12 cellular contexts compared by ENCODE assay signal in genomic region chr10:37860494-37861190, GRCh38.
DNase-seq lines count a peak whose midpoint lies in the region; ATAC-seq and TF ChIP-seq lines count a peak whose summit lies in the region.
"Had no signal": no experiment of that assay in that cellular context is flagged by ENCODE, and none has a peak within 500 bp of the region (broad histone marks: within the 10 kb centered on the region; RNA-seq: fewer than 3 reads in every experiment).

No MANE protein-coding gene starts in this region.

- no peak overlapping the region for H3K27ac ChIP-seq in RWPE1

- TF ChIP-seq CTCF in AG04449 (IDR thresholded peaks at IDR 0.05; ENCODE audit: insufficient read depth, low read length, missing control alignments) (no peak), RWPE1 (conservative IDR thresholded peaks at IDR 0.05; ENCODE audit: low read depth) (no peak)

- no peak overlapping the region for H3K4me3 ChIP-seq in AG04449 (ENCODE audit: low read depth, low read length)

- ATAC-seq in GM21529 (IDR thresholded peaks at IDR 0.05; ENCODE audit: unreplicated experiment): peak; percentile 18
- no peak for ATAC-seq in GM21447 (IDR thresholded peaks at IDR 0.05; ENCODE audit: unreplicated experiment)
- ATAC-seq in GM18909 (IDR thresholded peaks at IDR 0.05; ENCODE audit: poor library complexity, unreplicated experiment): no peak
- ATAC-seq: activated CD4-positive, alpha-beta T cell treated with anti-CD3 and anti-CD28 coated beads for 36 hours; stimulated activated naive CD8-positive, alpha-beta T cell treated with anti-CD3 and anti-CD28 coated beads, Interleukin-15, amount 100 ng/mL, for 72 hours had no signal

- DNase-seq in AG04449 (ENCODE audit: low read depth, low spot score) (peak; percentile 56), RWPE1 (ENCODE audit: low spot score) (peak; percentile 37), kidney tubule cell (ENCODE audit: low spot score) (peak; percentile 83), NCI-H1694 (lab: John Stamatoyannopoulos, UW) (no peak), NCI-H187 (lab: John Stamatoyannopoulos, UW) (no peak)
- DNase-seq: activated CD4-positive, alpha-beta T cell treated with anti-CD3 and anti-CD28 coated beads for 36 hours; amygdala; NCI-H526; stimulated activated naive CD8-positive, alpha-beta T cell treated with anti-CD3 and anti-CD28 coated beads, Interleukin-15, amount 100 ng/mL, for 72 hours had no signal

- CTCF ChIA-PET in AG04449 (lab: Yijun Ruan, JAX): no interaction called here
- CTCF ChIA-PET in RWPE1 (lab: Yijun Ruan, JAX): no interaction called here

- POLR2A ChIA-PET in AG04449 (lab: Yijun Ruan, JAX): no interaction called here
- POLR2A ChIA-PET in RWPE1 (lab: Yijun Ruan, JAX; ENCODE audit: low non-redundant PET): no interaction called here

Comparison
In these comparisons a context has a peak if more than half of its experiments do, and no peak if none do; other contexts are left out.
1. DNase-seq: peak in AG04449 (single experiment), RWPE1 (single experiment) and kidney tubule cell (single experiment); none in NCI-H1694 (single experiment) and NCI-H187 (0 of 2).